ENCODE assay signal across 1 cellular context in genomic region chr7:12211054-12212050, GRCh38.
TF ChIP-seq lines count a peak whose summit lies in the region.

Gene TMEM106B (plus strand): TSS chr7:12211294. CDS start chr7:12214811, 3,517 bp downstream.

TF ChIP-seq in HEK293, 187 proteins besides CTCF, POLR2A, EP300 and RAD21 (continued from another document):
- TF ChIP-seq AEBP2 (tag by site-specific recombination; IDR thresholded peaks at IDR 0.05; ENCODE audit: borderline replicate concordance): no peak
